In the genomic region with DNA sequence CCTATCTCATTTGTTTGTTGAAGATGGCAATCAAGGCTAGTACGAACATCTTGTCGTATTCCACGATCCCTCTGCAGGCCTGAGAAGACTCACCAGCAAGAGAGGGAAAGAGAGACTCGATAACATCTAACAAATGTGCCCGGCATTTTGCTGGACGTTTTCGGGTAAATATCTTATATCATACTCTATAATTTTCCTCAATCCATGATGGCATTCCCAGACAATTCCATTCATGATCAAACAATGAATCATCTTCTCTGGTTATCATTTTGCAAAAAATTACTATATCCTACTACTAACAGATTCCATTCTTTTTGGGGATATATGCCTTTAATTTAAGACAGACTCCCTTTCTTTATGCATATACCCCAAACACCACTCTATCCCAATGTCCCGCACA, we compare ENCODE assay signal across 23 cellular contexts.
"Had no signal": no experiment of that assay in that cellular context is flagged by ENCODE, and none has a peak within 500 bp of the region (broad histone marks: within the 10 kb centered on the region; RNA-seq: fewer than 3 reads in every experiment).

No MANE protein-coding gene starts in this region.

- H3K36me3 ChIP-seq: brain microvascular endothelial cell, sigmoid colon, transverse colon, uterus had no signal

- H3K27me3 ChIP-seq: brain microvascular endothelial cell, sigmoid colon, transverse colon, uterus had no signal

- ATAC-seq: activated CD4-positive, CD25-positive, alpha-beta regulatory T cell treated with anti-CD3 and anti-CD28 coated beads, Interleukin-2, amount 50 U/mL, for 24 hours; activated naive CD8-positive, alpha-beta T cell treated with anti-CD3 and anti-CD28 coated beads, Interleukin-2, amount 50 U/mL, for 24 hours; left cardiac atrium; stimulated activated naive B cell treated with anti-CD40 and anti-IgM and Interleukin-4, amounts not matched to agents 10 μg/mL and 1 μg/mL and 100 μg/mL, for 72 hours; T-helper 17 cell had no signal

- H3K27ac ChIP-seq: brain microvascular endothelial cell, sigmoid colon, transverse colon, uterus had no signal

- H3K4me3 ChIP-seq: sigmoid colon, transverse colon, uterus had no signal

- DNase-seq: activated CD4-positive, alpha-beta memory T cell treated with anti-CD3 and anti-CD28 coated beads, Interleukin-2, amount 10 ng/mL, durations not matched to agents 7 days and 5 days; activated CD4-positive, alpha-beta T cell treated with anti-CD3 and anti-CD28 coated beads, Interleukin-2, amount 10 ng/mL, durations not matched to agents 24 days and 14 days; activated gamma-delta T cell; activated naive CD4-positive, alpha-beta T cell treated with anti-CD3 and anti-CD28 coated beads, Interleukin-2, amount 50 U/mL, for 16 hours; activated naive CD8-positive, alpha-beta T cell treated with anti-CD3 and anti-CD28 coated beads, Interleukin-2, amount 50 U/mL, for 24 hours; activated T-cell treated with anti-CD3 and anti-CD28 coated beads for 4 hours; aorta; brain microvascular endothelial cell; central memory CD4-positive, alpha-beta T cell; effector memory CD4-positive, alpha-beta T cell; glutamatergic neuron; hippocampal formation; left cardiac atrium; occipital lobe; retina; sigmoid colon; stimulated activated CD4-positive, alpha-beta T cell treated with anti-CD3 and anti-CD28 coated beads, Interleukin-2, amount 100 ng/mL, for 48 hours; stimulated activated CD8-positive, alpha-beta memory T cell treated with anti-CD3 and anti-CD28 coated beads, Interleukin-4, amount 100 ng/mL, for 48 hours; stimulated activated naive B cell treated with anti-CD40 and anti-IgM and Interleukin-4, amounts not matched to agents 10 μg/mL and 1 μg/mL and 100 μg/mL, for 72 hours; T-helper 17 cell; transverse colon; uterus had no signal

- H3K4me1 ChIP-seq: sigmoid colon, transverse colon, uterus had no signal

- H3K9me3 ChIP-seq: sigmoid colon, transverse colon, uterus had no signal
